ENCODE assay signal across 18 cellular contexts in genomic region chr15:92471263-92471662, GRCh38.
DNase-seq lines count a peak whose midpoint lies in the region; ATAC-seq and TF ChIP-seq lines count a peak whose summit lies in the region.
"Had no signal": no experiment of that assay in that cellular context is flagged by ENCODE, and none has a peak within 500 bp of the region (broad histone marks: within the 10 kb centered on the region; RNA-seq: fewer than 3 reads in every experiment).

No MANE protein-coding gene starts in this region.

- H2BK20ac ChIP-seq in H9 (ENCODE audit: low read depth, low read length, poor library complexity, severe bottlenecking) = no peak overlapping the region

- no peak overlapping the region for H3K4me2 ChIP-seq in H9 (ENCODE audit: insufficient read depth, insufficient read length, low read length)
- H3K4me2 ChIP-seq in Karpas-422 (ENCODE audit: low read depth, low read length, poor library complexity, severe bottlenecking) = no peak overlapping the region
- H3K4me2 ChIP-seq: BLaER1 treated with 17β-estradiol and CSF1 and Interleukin-3, amounts not matched to agents 10 nM and 100 nM; GM23338 had no signal

- no peaks in the 10 kb centered on the region for H3K9me2 ChIP-seq in Karpas-422 (replicated peaks; ENCODE audit: insufficient read depth, low read length)

- H3K23ac ChIP-seq in H9 (ENCODE audit: insufficient read length, low read depth, low read length) = no peak overlapping the region

- no peak overlapping the region for H3K4ac ChIP-seq in H9 (ENCODE audit: low read depth, low read length)

- H4K20me1 ChIP-seq in H9 (ENCODE audit: control insufficient read depth, insufficient read depth, insufficient read length) (no peaks in the 10 kb centered on the region), Karpas-422 (ENCODE audit: insufficient read depth, low read depth, low read length) (no peaks in the 10 kb centered on the region)
- H4K20me1 ChIP-seq: BLaER1 treated with 17β-estradiol and CSF1 and Interleukin-3, amounts not matched to agents 10 nM and 100 nM had no signal

- H3K9me3 ChIP-seq in H9 (ENCODE audit: control insufficient read depth, low read depth, low read length) (no peaks in the 10 kb centered on the region), Karpas-422 (ENCODE audit: low read length) (no peaks in the 10 kb centered on the region)
- H3K9me3 ChIP-seq: BE2C; BLaER1 treated with 17β-estradiol and CSF1 and Interleukin-3, amounts not matched to agents 10 nM and 100 nM; HAP-1 had no signal

- no peak overlapping the region for H4K91ac ChIP-seq in H9 (ENCODE audit: insufficient read length, low read depth, low read length)

- no peak overlapping the region for H2BK12ac ChIP-seq in H9 (ENCODE audit: insufficient read length, low read depth, low read length)

- H3K36me3 ChIP-seq in Karpas-422 (ENCODE audit: insufficient read depth, low read length) = no peaks in the 10 kb centered on the region
- H3K36me3 ChIP-seq: BE2C, HAP-1 had no signal

- H3K4me1 Mint-ChIP-seq in H9 (peaks cover 7 to 8% of the 10 kb centered on the region in 2 experiments; a peak in 2 of 4 replicates), neural crest cell (peaks cover 7% of the 10 kb centered on the region)
- H3K4me1 Mint-ChIP-seq: CD14-positive monocyte; CD8-positive, alpha-beta memory T cell; GM23338 had no signal

- H3K27me3 Mint-ChIP-seq in H9 (ENCODE audit: low read depth) (peaks cover 13% of the 10 kb centered on the region), neural crest cell (ENCODE audit: low read depth) (no peaks in the 10 kb centered on the region)

- H3K4me1 ChIP-seq in H9 (ENCODE audit: insufficient read depth, low read length) (no peaks in the 10 kb centered on the region), Karpas-422 (ENCODE audit: low read length) (no peaks in the 10 kb centered on the region)
- H3K4me1 ChIP-seq: BLaER1 treated with 17β-estradiol and CSF1 and Interleukin-3, amounts not matched to agents 10 nM and 100 nM; HAP-1 had no signal

- H2AK5ac ChIP-seq in H9 (ENCODE audit: insufficient read length, low read length) = no peak overlapping the region

- H3K36me3 Mint-ChIP-seq in H9 (ENCODE audit: insufficient read depth in 1 of 3, low read depth in 3 of 3) = no peaks in the 10 kb centered on the region
- peaks cover 25% of the 10 kb centered on the region for H3K36me3 Mint-ChIP-seq in neural crest cell (ENCODE audit: low read depth)
- H3K36me3 Mint-ChIP-seq: CD14-positive monocyte; CD8-positive, alpha-beta memory T cell had no signal

- H3K27me3 ChIP-seq in H9 (ENCODE audit: insufficient read depth, low read length) (no peaks in the 10 kb centered on the region), Karpas-422 (ENCODE audit: low read length) (no peaks in the 10 kb centered on the region)
- H3K27me3 ChIP-seq: BE2C; BLaER1 treated with 17β-estradiol and CSF1 and Interleukin-3, amounts not matched to agents 10 nM and 100 nM had no signal

- intact Hi-C loops in Right ventricle myocardium superior (cut with DNase I) = no loop called here

- H3T11ph ChIP-seq in H9 (ENCODE audit: low read length) = no peak overlapping the region

- no peak overlapping the region for H4K8ac ChIP-seq in H9 (replicated peaks; ENCODE audit: insufficient read length, low read depth, low read length)

- H3K4me3 ChIP-seq in Karpas-422 (ENCODE audit: low read length) = no peak overlapping the region
- H3K4me3 ChIP-seq: BLaER1 treated with 17β-estradiol and CSF1 and Interleukin-3, amounts not matched to agents 10 nM and 100 nM; GM23338; HAP-1 had no signal

- H3K4me3 Mint-ChIP-seq in H9 = no peak overlapping the region
- no peak overlapping the region for H3K4me3 Mint-ChIP-seq in neural crest cell
- H3K4me3 Mint-ChIP-seq: CD14-positive monocyte; CD4-positive, alpha-beta T cell; CD8-positive, alpha-beta memory T cell; GM23338 had no signal

- H3K27ac Mint-ChIP-seq in H9 = no peak overlapping the region
- H3K27ac Mint-ChIP-seq in neural crest cell (ENCODE audit: unreplicated experiment) = peak overlapping the region; percentile 54
- H3K27ac Mint-ChIP-seq: CD14-positive monocyte; CD4-positive, alpha-beta T cell; CD8-positive, alpha-beta memory T cell; GM23338 had no signal

- DNase-seq in H9 (peak; percentile 12), NCI-H69 (lab: John Stamatoyannopoulos, UW) (peak; percentile 7), neural crest cell (ENCODE audit: low read depth, low spot score) (no peak), Right ventricle myocardium superior (no peak), Karpas-422 (no peak)
- no peak for DNase-seq in activated T-cell treated with anti-CD3 and anti-CD28 coated beads, Interleukin-2, amount 50 U/mL, for 1 hour
- DNase-seq: BE2C; CD4-positive, alpha-beta T cell; CD8-positive, alpha-beta memory T cell; DMS 273 treated with DMSO at 0.1 percent for 48 hours; DMS79; EL; GF-D8 had no signal

- no peak overlapping the region for H2AFZ ChIP-seq in H9 (ENCODE audit: low read length)
- no peak overlapping the region for H2AFZ ChIP-seq in Karpas-422 (ENCODE audit: low read length)
- H2AFZ ChIP-seq: GM23338 had no signal

- no peaks in the 10 kb centered on the region for H3K23me2 ChIP-seq in H9 (ENCODE audit: insufficient read length, low read depth, low read length, poor library complexity, severe bottlenecking)

- no peak overlapping the region for H3K27ac ChIP-seq in H9 (ENCODE audit: insufficient read length, low read depth, low read length)
- H3K27ac ChIP-seq in Karpas-422 (ENCODE audit: low read length) = no peak overlapping the region
- H3K27ac ChIP-seq: 22Rv1; BLaER1 treated with 17β-estradiol and CSF1 and Interleukin-3, amounts not matched to agents 10 nM and 100 nM had no signal

- H3K9ac ChIP-seq in H9 (ENCODE audit: extremely low read depth, insufficient read length, low read length) = no peak overlapping the region
- no peak overlapping the region for H3K9ac ChIP-seq in Karpas-422 (ENCODE audit: low read length)
- H3K9ac ChIP-seq: BLaER1 treated with 17β-estradiol and CSF1 and Interleukin-3, amounts not matched to agents 10 nM and 100 nM had no signal

- H3K9me3 Mint-ChIP-seq in H9 (no peaks in the 10 kb centered on the region), neural crest cell (peaks cover 2% of the 10 kb centered on the region)
- H3K9me3 Mint-ChIP-seq: CD8-positive, alpha-beta memory T cell; GM23338 had no signal

- no peak for ATAC-seq in Right ventricle myocardium superior (ENCODE audit: poor library complexity)
- ATAC-seq: GM23338 had no signal

- H3K56ac ChIP-seq in H9 (ENCODE audit: insufficient read length, low read depth, low read length) = no peak overlapping the region

- H2BK5ac ChIP-seq in H9 (ENCODE audit: insufficient read length, low read length) = no peak overlapping the region

- no peak overlapping the region for H3K14ac ChIP-seq in H9 (ENCODE audit: insufficient read depth, low read length)

- no peak overlapping the region for H2BK15ac ChIP-seq in H9 (ENCODE audit: low read depth, low read length)

- no peak overlapping the region for H3K18ac ChIP-seq in H9 (ENCODE audit: insufficient read length, low read depth, low read length)

- no peak for TF ChIP-seq CTCF in H9 (conservative IDR thresholded peaks at IDR 0.05)
- TF ChIP-seq CTCF in neural crest cell (conservative IDR thresholded peaks at IDR 0.05) = no peak

- H3K79me2 ChIP-seq in H9 (ENCODE audit: insufficient read depth, low read length) (no peaks in the 10 kb centered on the region), Karpas-422 (ENCODE audit: low read length) (no peaks in the 10 kb centered on the region)

- H4K5ac ChIP-seq in H9 (ENCODE audit: insufficient read length, low read depth, low read length) = no peak overlapping the region

- H2BK120ac ChIP-seq in H9 (ENCODE audit: low read depth, low read length, poor library complexity, severe bottlenecking) = no peak overlapping the region

- no peaks in the 10 kb centered on the region for H3K79me1 ChIP-seq in H9 (ENCODE audit: insufficient read depth, low read depth, low read length, poor library complexity, severe bottlenecking)

Comparison
In these comparisons a context has a peak if more than half of its experiments do, and no peak if none do; other contexts are left out.
1. DNase-seq: peak in H9 (single experiment) and NCI-H69 (single experiment); none in neural crest cell (single experiment), Right ventricle myocardium superior (single experiment), activated T-cell treated with anti-CD3 and anti-CD28 coated beads, Interleukin-2, amount 50 U/mL, for 1 hour (single experiment) and Karpas-422 (single experiment).